ENCODE assay signal across 19 cellular contexts in the genomic region with DNA sequence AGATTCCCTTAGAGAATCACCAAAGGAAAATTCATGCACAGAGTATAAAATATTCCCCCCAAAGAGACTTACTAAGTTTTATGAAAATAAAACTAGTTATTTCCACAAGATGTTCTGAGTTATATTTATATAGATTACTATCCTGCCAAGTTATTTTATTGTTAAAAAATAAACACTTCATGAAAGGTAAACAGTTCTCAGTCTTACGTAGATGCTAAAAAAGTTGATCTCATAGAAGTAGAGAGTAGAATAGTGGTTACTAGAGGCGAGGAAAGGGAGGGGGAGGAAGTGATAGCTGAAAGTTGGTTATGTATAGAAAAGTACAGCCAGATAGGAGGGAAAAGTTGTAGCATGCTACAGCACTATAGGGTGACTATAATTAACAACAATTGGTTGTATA.
DNase-seq lines count a peak whose midpoint lies in the region; ATAC-seq, FAIRE-seq and TF ChIP-seq lines count a peak whose summit lies in the region.
"Had no signal": no experiment of that assay in that cellular context is flagged by ENCODE, and none has a peak within 500 bp of the region (broad histone marks: within the 10 kb centered on the region; RNA-seq: fewer than 3 reads in every experiment).

No MANE protein-coding gene starts in this region.

- intact Hi-C loops in pancreas (cut with DNase I) = no loop called here

- H3K27me3 ChIP-seq in BE2C = no peaks in the 10 kb centered on the region
- no peaks in the 10 kb centered on the region for H3K27me3 ChIP-seq in H7 (ENCODE audit: control insufficient read depth, insufficient read depth, low read length)
- no peaks in the 10 kb centered on the region for H3K27me3 ChIP-seq in pancreas

- no peak overlapping the region for H3K4me3 Mint-ChIP-seq in mesothelial cell of epicardium

- no peaks in the 10 kb centered on the region for H3K4me1 Mint-ChIP-seq in mesothelial cell of epicardium

- H3K36me3 ChIP-seq in BE2C = no peaks in the 10 kb centered on the region; the same call in 1 of the 2 replicates
- H3K36me3 ChIP-seq in HEK293 (ENCODE audit: control insufficient read depth in 2 of 2, insufficient read depth in 1 of 2, low read length in 2 of 2) = peaks cover 0 to 8% of the 10 kb centered on the region in 2 experiments; a peak in 2 of 3 replicates
- H3K36me3 ChIP-seq in H7 (replicated peaks; ENCODE audit: control insufficient read depth, insufficient read depth, low read length) = 0 out of 2 replicates have a peak, but pooled peaks cover 1% of the 10 kb centered on the region
- H3K36me3 ChIP-seq in pancreas = no peaks in the 10 kb centered on the region

- no peaks in the 10 kb centered on the region for H3K36me3 Mint-ChIP-seq in mesothelial cell of epicardium

- POLR2A ChIA-PET in HEK293 (lab: Yijun Ruan, JAX) = no interaction called here

- 66 to 67% methylated on average over 2 of the region's 2 CpGs for WGBS in pancreas, 2 donors

- H3K9me3 Mint-ChIP-seq in mesothelial cell of epicardium = no peaks in the 10 kb centered on the region
- H3K9me3 Mint-ChIP-seq: CD4-positive, CD25-positive, alpha-beta regulatory T cell had no signal

- DNase-seq in BE2C = no peak
- no peak for DNase-seq in caudate nucleus (lab: John Stamatoyannopoulos, UW)
- no peak for DNase-seq in mesothelial cell of epicardium (ENCODE audit: low spot score in 2 of 2, unreplicated experiment in 2 of 2)
- no peak for DNase-seq in activated CD8-positive, alpha-beta memory T cell treated with anti-CD3 and anti-CD28 coated beads for 24 hours
- DNase-seq in H7 = no peak
- no peak for DNase-seq in pancreas
- DNase-seq: CD4-positive, CD25-positive, alpha-beta regulatory T cell; DMS79; GM23248; MM.1S; NCI-H1105 treated with DMSO at 0.1 percent for 48 hours; NCI-H187; NCI-H2171 had no signal

- ATAC-seq in HG02884 (IDR thresholded peaks at IDR 0.05; ENCODE audit: unreplicated experiment) = no peak
- no peak for ATAC-seq in pancreas
- ATAC-seq: GM12878 had no signal

- no peak for FAIRE-seq in pancreas (lab: Jason Lieb, UNC)
- FAIRE-seq: A549, GM12878, RCC 7860 had no signal

- H3K27ac ChIP-seq in HEK293 (ENCODE audit: extremely low read depth, low read depth, low read length) (no peak overlapping the region), caudate nucleus (ENCODE audit: low read depth, low read length) (peak overlapping the region; percentile 11), pancreas (no peak overlapping the region)
- H3K27ac ChIP-seq: A549, GM23248, KMS-11 had no signal

- H3K4me3 ChIP-seq in BE2C (ENCODE audit: low read depth, low read length) (peak overlapping the region; percentile 45), HEK293 (ENCODE audit: low read depth, low read length) (no peak overlapping the region), H7 (ENCODE audit: insufficient read depth, low read depth, low read length) (no peak overlapping the region), pancreas (no peak overlapping the region)
- H3K4me3 ChIP-seq: A549, GM12878, GM23248 had no signal

- peaks cover 6% of the 10 kb centered on the region for H3K4me1 ChIP-seq in BE2C
- H3K4me1 ChIP-seq in HEK293 (ENCODE audit: control insufficient read depth, insufficient read depth, low read length) = no peaks in the 10 kb centered on the region
- peaks cover 0 to 6% (median 0%) of the 10 kb centered on the region in 3 donors for H3K4me1 ChIP-seq in pancreas

- TF ChIP-seq CTCF in BE2C (IDR thresholded peaks at IDR 0.05; ENCODE audit: low read depth, low read length) = no peak
- TF ChIP-seq CTCF in HEK293 (tag by site-specific recombination; IDR thresholded peaks at IDR 0.05) = no peak
- TF ChIP-seq CTCF in mesothelial cell of epicardium (IDR thresholded peaks at IDR 0.05; ENCODE audit: unreplicated experiment) = no peak
- no peak for TF ChIP-seq CTCF in pancreas (IDR thresholded peaks at IDR 0.05)

- no peaks in the 10 kb centered on the region for H3K27me3 Mint-ChIP-seq in mesothelial cell of epicardium (ENCODE audit: low read depth)
- H3K27me3 Mint-ChIP-seq: CD4-positive, CD25-positive, alpha-beta regulatory T cell had no signal

- peak overlapping the region; percentile 65 for H3K27ac Mint-ChIP-seq in mesothelial cell of epicardium

- H3K9me3 ChIP-seq in BE2C (no peaks in the 10 kb centered on the region), HEK293 (ENCODE audit: control insufficient read depth, insufficient read depth, low read depth, low read length) (no peaks in the 10 kb centered on the region), pancreas (no peaks in the 10 kb centered on the region)
- H3K9me3 ChIP-seq: A549 had no signal

- CTCF ChIA-PET in HEK293 (lab: Yijun Ruan, JAX) = interaction anchor here (0.6 kb wide), 1 partner anchor 312 kb away, joined by 4 read pairs; no protein-coding TSS in a partner anchor

TF ChIP-seq in HEK293, 187 proteins besides CTCF, POLR2A, EP300 and RAD21 (continues in another document):
- TF ChIP-seq ZNF23 (tag by site-specific recombination; IDR thresholded peaks at IDR 0.05; ENCODE audit: borderline replicate concordance) (no peak), ZNF623 (tag by site-specific recombination; IDR thresholded peaks at IDR 0.05) (no peak), ZNF624 (tag by site-specific recombination; IDR thresholded peaks at IDR 0.05) (no peak), ZNF302 (tag by site-specific recombination; IDR thresholded peaks at IDR 0.05; ENCODE audit: low read depth) (no peak), SALL2 (tag by site-specific recombination; IDR thresholded peaks at IDR 0.05; ENCODE audit: borderline replicate concordance) (no peak)
- TF ChIP-seq, protein P1, sequence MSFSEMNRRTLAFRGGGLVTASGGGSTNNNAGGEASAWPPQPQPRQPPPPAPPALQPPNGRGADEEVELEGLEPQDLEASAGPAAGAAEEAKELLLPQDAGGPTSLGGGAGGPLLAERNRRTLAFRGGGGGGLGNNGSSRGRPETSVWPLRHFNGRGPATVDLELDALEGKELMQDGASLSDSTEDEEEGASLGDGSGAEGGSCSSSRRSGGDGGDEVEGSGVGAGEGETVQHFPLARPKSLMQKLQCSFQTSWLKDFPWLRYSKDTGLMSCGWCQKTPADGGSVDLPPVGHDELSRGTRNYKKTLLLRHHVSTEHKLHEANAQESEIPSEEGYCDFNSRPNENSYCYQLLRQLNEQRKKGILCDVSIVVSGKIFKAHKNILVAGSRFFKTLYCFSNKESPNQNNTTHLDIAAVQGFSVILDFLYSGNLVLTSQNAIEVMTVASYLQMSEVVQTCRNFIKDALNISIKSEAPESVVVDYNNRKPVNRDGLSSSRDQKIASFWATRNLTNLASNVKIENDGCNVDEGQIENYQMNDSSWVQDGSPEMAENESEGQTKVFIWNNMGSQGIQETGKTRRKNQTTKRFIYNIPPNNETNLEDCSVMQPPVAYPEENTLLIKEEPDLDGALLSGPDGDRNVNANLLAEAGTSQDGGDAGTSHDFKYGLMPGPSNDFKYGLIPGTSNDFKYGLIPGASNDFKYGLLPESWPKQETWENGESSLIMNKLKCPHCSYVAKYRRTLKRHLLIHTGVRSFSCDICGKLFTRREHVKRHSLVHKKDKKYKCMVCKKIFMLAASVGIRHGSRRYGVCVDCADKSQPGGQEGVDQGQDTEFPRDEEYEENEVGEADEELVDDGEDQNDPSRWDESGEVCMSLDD (tag by site-specific recombination; IDR thresholded peaks at IDR 0.05) = no peak
- TF ChIP-seq, protein P2, sequence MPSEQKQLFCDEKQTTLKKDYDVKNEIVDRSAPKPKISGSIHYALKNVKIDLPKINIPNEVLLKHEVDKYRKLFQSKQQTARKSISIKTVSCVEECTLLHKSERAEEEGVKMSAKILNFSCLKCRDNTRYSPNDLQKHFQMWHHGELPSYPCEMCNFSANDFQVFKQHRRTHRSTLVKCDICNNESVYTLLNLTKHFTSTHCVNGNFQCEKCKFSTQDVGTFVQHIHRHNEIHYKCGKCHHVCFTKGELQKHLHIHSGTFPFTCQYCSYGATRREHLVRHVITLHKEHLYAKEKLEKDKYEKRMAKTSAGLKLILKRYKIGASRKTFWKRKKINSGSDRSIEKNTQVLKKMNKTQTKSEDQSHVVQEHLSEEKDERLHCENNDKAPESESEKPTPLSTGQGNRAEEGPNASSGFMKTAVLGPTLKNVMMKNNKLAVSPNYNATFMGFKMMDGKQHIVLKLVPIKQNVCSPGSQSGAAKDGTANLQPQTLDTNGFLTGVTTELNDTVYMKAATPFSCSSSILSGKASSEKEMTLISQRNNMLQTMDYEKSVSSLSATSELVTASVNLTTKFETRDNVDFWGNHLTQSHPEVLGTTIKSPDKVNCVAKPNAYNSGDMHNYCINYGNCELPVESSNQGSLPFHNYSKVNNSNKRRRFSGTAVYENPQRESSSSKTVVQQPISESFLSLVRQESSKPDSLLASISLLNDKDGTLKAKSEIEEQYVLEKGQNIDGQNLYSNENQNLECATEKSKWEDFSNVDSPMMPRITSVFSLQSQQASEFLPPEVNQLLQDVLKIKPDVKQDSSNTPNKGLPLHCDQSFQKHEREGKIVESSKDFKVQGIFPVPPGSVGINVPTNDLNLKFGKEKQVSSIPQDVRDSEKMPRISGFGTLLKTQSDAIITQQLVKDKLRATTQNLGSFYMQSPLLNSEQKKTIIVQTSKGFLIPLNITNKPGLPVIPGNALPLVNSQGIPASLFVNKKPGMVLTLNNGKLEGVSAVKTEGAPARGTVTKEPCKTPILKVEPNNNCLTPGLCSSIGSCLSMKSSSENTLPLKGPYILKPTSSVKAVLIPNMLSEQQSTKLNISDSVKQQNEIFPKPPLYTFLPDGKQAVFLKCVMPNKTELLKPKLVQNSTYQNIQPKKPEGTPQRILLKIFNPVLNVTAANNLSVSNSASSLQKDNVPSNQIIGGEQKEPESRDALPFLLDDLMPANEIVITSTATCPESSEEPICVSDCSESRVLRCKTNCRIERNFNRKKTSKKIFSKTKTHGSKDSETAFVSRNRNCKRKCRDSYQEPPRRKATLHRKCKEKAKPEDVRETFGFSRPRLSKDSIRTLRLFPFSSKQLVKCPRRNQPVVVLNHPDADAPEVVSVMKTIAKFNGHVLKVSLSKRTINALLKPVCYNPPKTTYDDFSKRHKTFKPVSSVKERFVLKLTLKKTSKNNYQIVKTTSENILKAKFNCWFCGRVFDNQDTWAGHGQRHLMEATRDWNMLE (tag by site-specific recombination; conservative IDR thresholded peaks at IDR 0.05; ENCODE audit: low read depth) = no peak
- TF ChIP-seq, protein P3, sequence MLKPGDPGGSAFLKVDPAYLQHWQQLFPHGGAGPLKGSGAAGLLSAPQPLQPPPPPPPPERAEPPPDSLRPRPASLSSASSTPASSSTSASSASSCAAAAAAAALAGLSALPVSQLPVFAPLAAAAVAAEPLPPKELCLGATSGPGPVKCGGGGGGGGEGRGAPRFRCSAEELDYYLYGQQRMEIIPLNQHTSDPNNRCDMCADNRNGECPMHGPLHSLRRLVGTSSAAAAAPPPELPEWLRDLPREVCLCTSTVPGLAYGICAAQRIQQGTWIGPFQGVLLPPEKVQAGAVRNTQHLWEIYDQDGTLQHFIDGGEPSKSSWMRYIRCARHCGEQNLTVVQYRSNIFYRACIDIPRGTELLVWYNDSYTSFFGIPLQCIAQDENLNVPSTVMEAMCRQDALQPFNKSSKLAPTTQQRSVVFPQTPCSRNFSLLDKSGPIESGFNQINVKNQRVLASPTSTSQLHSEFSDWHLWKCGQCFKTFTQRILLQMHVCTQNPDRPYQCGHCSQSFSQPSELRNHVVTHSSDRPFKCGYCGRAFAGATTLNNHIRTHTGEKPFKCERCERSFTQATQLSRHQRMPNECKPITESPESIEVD (tag by site-specific recombination; IDR thresholded peaks at IDR 0.05) = peak; percentile 63
